Comparison of ENCODE assay signal across 8 cellular contexts in the genomic region with DNA sequence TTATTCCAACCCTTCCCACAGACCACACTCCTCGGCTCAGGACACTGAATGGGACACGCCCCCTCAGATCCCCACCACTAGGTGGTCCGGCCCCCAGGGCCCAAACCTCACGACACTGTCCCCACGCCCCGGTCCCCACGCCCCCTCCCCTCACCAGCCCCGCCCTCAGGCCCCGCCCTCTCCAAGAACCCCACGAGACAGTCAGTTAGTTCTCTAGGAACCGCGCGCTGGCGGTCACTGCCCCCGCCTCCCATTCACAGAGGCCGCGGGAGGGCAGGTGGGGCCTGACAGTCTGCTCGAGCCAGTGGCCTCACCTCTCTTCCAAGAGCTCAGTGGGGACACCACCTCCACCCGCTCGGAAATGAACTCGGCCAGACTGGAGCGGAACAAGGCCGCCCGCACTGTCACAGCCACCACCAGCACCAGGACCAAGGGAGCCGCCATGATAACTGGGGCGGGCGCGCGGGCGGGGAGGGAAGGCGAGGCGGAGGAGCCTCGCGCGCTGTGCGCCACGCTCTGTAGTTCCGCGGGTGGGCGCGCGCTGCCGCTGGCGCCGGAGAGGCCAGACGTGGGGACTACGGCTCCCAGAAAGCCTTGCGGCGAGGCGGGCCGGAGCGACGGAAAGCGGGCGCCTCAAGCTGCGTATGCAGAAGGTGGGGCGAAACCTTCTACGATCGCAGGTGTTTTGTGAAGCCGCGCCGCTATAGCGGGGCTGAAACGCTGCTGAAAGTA. TPM values are rescaled to one million over a fixed set of nuclear protein-coding genes. Genes with fewer than 3 reads are reported as not detected.
DNase-seq lines count a peak whose midpoint lies in the region; ATAC-seq and TF ChIP-seq lines count a peak whose summit lies in the region.

A gene with protein sequence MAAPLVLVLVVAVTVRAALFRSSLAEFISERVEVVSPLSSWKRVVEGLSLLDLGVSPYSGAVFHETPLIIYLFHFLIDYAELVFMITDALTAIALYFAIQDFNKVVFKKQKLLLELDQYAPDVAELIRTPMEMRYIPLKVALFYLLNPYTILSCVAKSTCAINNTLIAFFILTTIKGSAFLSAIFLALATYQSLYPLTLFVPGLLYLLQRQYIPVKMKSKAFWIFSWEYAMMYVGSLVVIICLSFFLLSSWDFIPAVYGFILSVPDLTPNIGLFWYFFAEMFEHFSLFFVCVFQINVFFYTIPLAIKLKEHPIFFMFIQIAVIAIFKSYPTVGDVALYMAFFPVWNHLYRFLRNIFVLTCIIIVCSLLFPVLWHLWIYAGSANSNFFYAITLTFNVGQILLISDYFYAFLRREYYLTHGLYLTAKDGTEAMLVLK (minus strand): TSS at position 451 of the 732 bp plus-strand sequence. CDS start 7 bp downstream, at position 444.

- H3K27ac ChIP-seq in SK-N-SH (ENCODE audit: low read depth in 2 of 2, low read length in 1 of 2) (peak within 1 kb of the TSS; percentile 66 to 74), thoracic aorta (peak within 1 kb of the TSS; percentile 65)

- under 1% methylated on average over 27 of the region's 64 CpGs for WGBS in SK-N-SH (ENCODE audit: low lambda C conversion rate)

- TF ChIP-seq CTCF in SK-N-SH (IDR thresholded peaks at IDR 0.05) (no peak), omental fat pad (IDR thresholded peaks at IDR 0.05) (no peak), thoracic aorta (IDR thresholded peaks at IDR 0.05) (peak; percentile 43)

- CTCF ChIA-PET in SK-N-SH (lab: Yijun Ruan, JAX), result interaction anchor here (0.8 to 1.3 kb wide), 3 partner anchors 93 to 364 kb away, joined by 3 to 4 read pairs (median 3); no protein-coding TSS in a partner anchor

- H3K36me3 ChIP-seq in SK-N-SH (replicated peaks in 1 of 2; ENCODE audit: control insufficient read depth in 1 of 2, insufficient read depth in 2 of 2, low read length in 1 of 2) (no peaks in the 10 kb centered on the region), thoracic aorta (no peaks in the 10 kb centered on the region)

- H2AFZ ChIP-seq in SK-N-SH (ENCODE audit: low read depth), result peak within 1 kb of the TSS; percentile 98

- H3K9ac ChIP-seq in SK-N-SH, result peak within 1 kb of the TSS; percentile 75

- ATAC-seq in HG02571 (IDR thresholded peaks at IDR 0.05; ENCODE audit: unreplicated experiment) (peak; percentile 94), omental fat pad (ENCODE audit: low FRiP score) (peak; percentile 100), thoracic aorta (ENCODE audit: insufficient number of reproducible peaks, low FRiP score, low read depth) (peak; percentile 99)

- peak within 1 kb of the TSS; percentile 90 for H3K4me3 Mint-ChIP-seq in activated naive CD4-positive, alpha-beta T cell treated with anti-CD3 and anti-CD28 coated beads, Interleukin-2, amount 50 U/mL, for 24 hours

- peak within 1 kb of the TSS; percentile 83 for H3K4me2 ChIP-seq in SK-N-SH

- POLR2A ChIA-PET in SK-N-SH (lab: Yijun Ruan, JAX), result interaction anchor here (1.0 kb wide), 3 partner anchors 20 to 114 kb away, joined by 3 to 4 read pairs (median 4); a partner anchor contains a TSS

- DNase-seq in NCI-H1048 (lab: John Stamatoyannopoulos, UW) (peak; percentile 95), SK-N-SH (peak; percentile 94), glomerular endothelial cell (ENCODE audit: extremely low read depth, low read depth, low spot score) (peak; percentile 50), omental fat pad (ENCODE audit: low spot score) (peak; percentile 69), thoracic aorta (ENCODE audit: low spot score) (peak; percentile 74)

- peaks cover 14% of the 10 kb centered on the region for H3F3A ChIP-seq in SK-N-SH (replicated peaks; ENCODE audit: insufficient read depth)

- peaks cover 2% of the 10 kb centered on the region for H3K36me3 Mint-ChIP-seq in activated naive CD4-positive, alpha-beta T cell treated with anti-CD3 and anti-CD28 coated beads, Interleukin-2, amount 50 U/mL, for 24 hours

- H3K9me3 ChIP-seq in SK-N-SH, result no peaks in the 10 kb centered on the region
- H3K9me3 ChIP-seq in thoracic aorta, result no peaks in the 10 kb centered on the region

- H3K27ac Mint-ChIP-seq in activated naive CD4-positive, alpha-beta T cell treated with anti-CD3 and anti-CD28 coated beads, Interleukin-2, amount 50 U/mL, for 24 hours, result peak within 1 kb of the TSS; percentile 98

- no peak for TF ChIP-seq RAD21 in SK-N-SH (IDR thresholded peaks at IDR 0.05; ENCODE audit: low read length)

- peaks cover 21% of the 10 kb centered on the region for H3K4me1 Mint-ChIP-seq in activated naive CD4-positive, alpha-beta T cell treated with anti-CD3 and anti-CD28 coated beads, Interleukin-2, amount 50 U/mL, for 24 hours

- no peaks in the 10 kb centered on the region for H3K9me2 ChIP-seq in SK-N-SH

- no peaks in the 10 kb centered on the region for H3K9me3 Mint-ChIP-seq in activated naive CD4-positive, alpha-beta T cell treated with anti-CD3 and anti-CD28 coated beads, Interleukin-2, amount 50 U/mL, for 24 hours

- H3K4me1 ChIP-seq in SK-N-SH (ENCODE audit: control insufficient read depth in 1 of 2, insufficient read depth in 2 of 2, low read depth in 1 of 2, low read length in 1 of 2) (peaks cover 0 to 5% of the 10 kb centered on the region in 2 experiments; a peak in 2 of 4 replicates), thoracic aorta (ENCODE audit: control insufficient read depth in 1 of 2, low read depth in 2 of 2) (peaks cover 5 to 11% of the 10 kb centered on the region in 2 donors)

- no peaks in the 10 kb centered on the region for H3K27me3 Mint-ChIP-seq in activated naive CD4-positive, alpha-beta T cell treated with anti-CD3 and anti-CD28 coated beads, Interleukin-2, amount 50 U/mL, for 24 hours

- peaks cover 24% of the 10 kb centered on the region; the same call in 1 of the 2 replicates for H3K79me2 ChIP-seq in SK-N-SH (ENCODE audit: insufficient read depth)

- H3K27me3 ChIP-seq in SK-N-SH (ENCODE audit: insufficient read depth) (no peaks in the 10 kb centered on the region), thoracic aorta (replicated peaks; ENCODE audit: insufficient read depth) (no peaks in the 10 kb centered on the region)

- H3K4me3 ChIP-seq in GM08714 (ENCODE audit: low read length), result peak within 1 kb of the TSS; percentile 94
- H3K4me3 ChIP-seq in SK-N-SH (ENCODE audit: low read depth in 2 of 2, low read length in 1 of 2), result peak within 1 kb of the TSS; percentile 67 to 94
- peak within 1 kb of the TSS; percentile 97 for H3K4me3 ChIP-seq in thoracic aorta

- no peaks in the 10 kb centered on the region for H4K20me1 ChIP-seq in SK-N-SH (ENCODE audit: insufficient read depth)

- no peak for TF ChIP-seq EP300 in SK-N-SH (IDR thresholded peaks at IDR 0.05; ENCODE audit: borderline replicate concordance in 1 of 2, low read depth in 1 of 2, low read length in 1 of 2)

TF ChIP-seq in SK-N-SH, 30 proteins besides CTCF, POLR2A, EP300 and RAD21 (continues in another document):
- TF ChIP-seq, protein P1, sequence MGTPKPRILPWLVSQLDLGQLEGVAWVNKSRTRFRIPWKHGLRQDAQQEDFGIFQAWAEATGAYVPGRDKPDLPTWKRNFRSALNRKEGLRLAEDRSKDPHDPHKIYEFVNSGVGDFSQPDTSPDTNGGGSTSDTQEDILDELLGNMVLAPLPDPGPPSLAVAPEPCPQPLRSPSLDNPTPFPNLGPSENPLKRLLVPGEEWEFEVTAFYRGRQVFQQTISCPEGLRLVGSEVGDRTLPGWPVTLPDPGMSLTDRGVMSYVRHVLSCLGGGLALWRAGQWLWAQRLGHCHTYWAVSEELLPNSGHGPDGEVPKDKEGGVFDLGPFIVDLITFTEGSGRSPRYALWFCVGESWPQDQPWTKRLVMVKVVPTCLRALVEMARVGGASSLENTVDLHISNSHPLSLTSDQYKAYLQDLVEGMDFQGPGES (IDR thresholded peaks at IDR 0.05; ENCODE audit: low read depth, low read length), result no peak
- TF ChIP-seq JUND (IDR thresholded peaks at IDR 0.05) (no peak), POLR2AphosphoS5 (IDR thresholded peaks at IDR 0.05; ENCODE audit: low read depth, low read length) (peak; percentile 76), MXI1 (IDR thresholded peaks at IDR 0.05; ENCODE audit: low read depth, low read length) (peak; percentile 86), RFX5 (IDR thresholded peaks at IDR 0.05; ENCODE audit: low read length) (no peak), TAF1 (IDR thresholded peaks at IDR 0.05; ENCODE audit: borderline replicate concordance, low read depth, low read length) (peak; percentile 74), NRF1 (IDR thresholded peaks at IDR 0.05; ENCODE audit: low read depth, low read length) (peak; percentile 49), EZH2phosphoT487 (IDR thresholded peaks at IDR 0.05; ENCODE audit: borderline replicate concordance, low read depth) (no peak), TCF12 (IDR thresholded peaks at IDR 0.05) (peak; percentile 20; the same call in 1 of the 2 replicates), SMC3 (IDR thresholded peaks at IDR 0.05; ENCODE audit: low read depth, low read length) (no peak), RCOR1 (IDR thresholded peaks at IDR 0.05; ENCODE audit: low read length) (no peak), ELF1 (IDR thresholded peaks at IDR 0.05) (peak; percentile 41; the same call in 1 of the 2 replicates), NFIC (IDR thresholded peaks at IDR 0.05; ENCODE audit: borderline replicate concordance) (no peak; the same call in 1 of the 2 replicates), YY1 (IDR thresholded peaks at IDR 0.05; ENCODE audit: low read depth) (peak; percentile 95)
- TF ChIP-seq, protein P2, sequence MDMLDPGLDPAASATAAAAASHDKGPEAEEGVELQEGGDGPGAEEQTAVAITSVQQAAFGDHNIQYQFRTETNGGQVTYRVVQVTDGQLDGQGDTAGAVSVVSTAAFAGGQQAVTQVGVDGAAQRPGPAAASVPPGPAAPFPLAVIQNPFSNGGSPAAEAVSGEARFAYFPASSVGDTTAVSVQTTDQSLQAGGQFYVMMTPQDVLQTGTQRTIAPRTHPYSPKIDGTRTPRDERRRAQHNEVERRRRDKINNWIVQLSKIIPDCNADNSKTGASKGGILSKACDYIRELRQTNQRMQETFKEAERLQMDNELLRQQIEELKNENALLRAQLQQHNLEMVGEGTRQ (IDR thresholded peaks at IDR 0.05; ENCODE audit: borderline replicate concordance, low read depth, low read length), result no peak
- TF ChIP-seq, protein P3, sequence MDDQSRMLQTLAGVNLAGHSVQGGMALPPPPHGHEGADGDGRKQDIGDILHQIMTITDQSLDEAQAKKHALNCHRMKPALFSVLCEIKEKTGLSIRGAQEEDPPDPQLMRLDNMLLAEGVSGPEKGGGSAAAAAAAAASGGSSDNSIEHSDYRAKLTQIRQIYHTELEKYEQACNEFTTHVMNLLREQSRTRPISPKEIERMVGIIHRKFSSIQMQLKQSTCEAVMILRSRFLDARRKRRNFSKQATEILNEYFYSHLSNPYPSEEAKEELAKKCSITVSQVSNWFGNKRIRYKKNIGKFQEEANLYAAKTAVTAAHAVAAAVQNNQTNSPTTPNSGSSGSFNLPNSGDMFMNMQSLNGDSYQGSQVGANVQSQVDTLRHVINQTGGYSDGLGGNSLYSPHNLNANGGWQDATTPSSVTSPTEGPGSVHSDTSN (IDR thresholded peaks at IDR 0.05), result no peak

RNA-seq across cellular contexts. Expression of the gene that starts here (rescaled TPM):
- 40.3 and 49.3 TPM in 2 replicates for polyA plus RNA-seq in SK-N-SH (2012; rRNA removed)
- 38.3 and 46.8 TPM in 2 replicates for polyA plus RNA-seq in SK-N-SH (2012; cell fraction: cytosol; rRNA removed)
- polyA plus RNA-seq in SK-N-SH (2012; cell fraction: nucleus; rRNA removed), result 16.2 and 29.8 TPM in 2 replicates
- total RNA-seq in glomerular endothelial cell (17.7 and 24.4 TPM in 2 replicates), omental fat pad (10 to 100 TPM; 10.2 to 16.8 (median 14.2) TPM), thoracic aorta (10 to 100 TPM; 10.2 to 10.4 TPM)

Comparison
In these comparisons a context has a peak if more than half of its experiments do, and no peak if none do; other contexts are left out.
1. Peak in every context shown above with its lines: DNase-seq, ATAC-seq, H3K4me3 ChIP-seq and H3K27ac ChIP-seq.